In the genomic region with DNA sequence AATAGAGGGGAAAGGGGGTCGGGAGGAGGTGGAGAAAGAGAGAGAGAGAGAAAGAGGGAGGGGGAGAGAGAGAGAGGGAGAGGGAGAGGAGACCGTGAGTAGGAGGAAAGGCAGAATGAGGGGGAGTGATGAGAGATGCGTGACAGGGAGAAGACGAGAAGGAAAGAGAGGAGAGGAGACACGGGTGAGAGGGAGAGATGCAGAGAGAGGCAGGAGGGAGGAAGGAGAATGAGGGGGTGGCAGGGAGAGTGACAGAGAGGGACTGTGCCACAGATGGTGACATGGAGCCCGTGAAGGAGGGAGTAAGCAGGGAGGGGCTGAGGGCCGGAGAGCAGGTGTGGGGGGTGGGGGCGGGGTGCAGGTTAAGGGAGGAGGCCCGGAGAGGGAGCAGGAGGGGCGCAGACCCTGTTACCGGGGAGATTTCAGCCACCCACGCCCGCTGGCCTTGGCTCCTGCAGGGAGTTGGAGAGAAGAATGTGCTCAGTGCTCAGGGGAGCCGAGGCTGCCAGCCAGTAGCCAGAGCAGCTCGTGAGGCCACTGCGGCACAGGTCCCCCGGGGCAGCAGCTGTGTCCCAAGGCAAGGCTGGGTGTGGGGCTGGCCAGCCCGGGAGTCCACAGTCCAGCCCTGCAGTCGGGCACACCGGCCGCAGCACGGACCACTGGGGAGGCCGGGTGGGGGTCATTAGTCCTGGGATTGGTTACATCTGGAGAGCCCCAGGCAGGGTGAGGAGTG, we compare ENCODE assay signal across 10 cellular contexts. TPM values are rescaled to one million over a fixed set of nuclear protein-coding genes. Genes with fewer than 3 reads are reported as not detected.
DNase-seq lines count a peak whose midpoint lies in the region; ATAC-seq and TF ChIP-seq lines count a peak whose summit lies in the region.
"Had no signal": no experiment of that assay in that cellular context is flagged by ENCODE, and none has a peak within 500 bp of the region (broad histone marks: within the 10 kb centered on the region; RNA-seq: fewer than 3 reads in every experiment).

Gene SSTR3 (minus strand): TSS at position 304 of the 733 bp plus-strand sequence. CDS start 4,674 bp downstream, outside the sequence.

- H3K27me3 ChIP-seq in HUES6 (ENCODE audit: control insufficient read depth, insufficient read depth, low read length) (no peaks in the 10 kb centered on the region), PC-9 (ENCODE audit: insufficient read depth, low read depth) (no peaks in the 10 kb centered on the region)
- no peaks in the 10 kb centered on the region for H3K27me3 ChIP-seq in naive thymus-derived CD4-positive, alpha-beta T cell (ENCODE audit: control insufficient read depth in 2 of 2, insufficient read depth in 2 of 2, low read length in 2 of 2)

- H3K36me3 ChIP-seq in HUES6 (ENCODE audit: control insufficient read depth, insufficient read depth, low read length) (no peaks in the 10 kb centered on the region), PC-9 (ENCODE audit: low read depth) (no peaks in the 10 kb centered on the region)
- H3K36me3 ChIP-seq in naive thymus-derived CD4-positive, alpha-beta T cell (ENCODE audit: control insufficient read depth in 2 of 3, insufficient read depth in 3 of 3, low read length in 3 of 3), result peaks cover 0 to 15% (median 3%) of the 10 kb centered on the region in 3 experiments

- H3F3A ChIP-seq in PC-9 (ENCODE audit: insufficient read depth, low read depth), result peaks cover 3% of the 10 kb centered on the region; the same call in 1 of the 2 replicates

- CTCF ChIA-PET in naive thymus-derived CD4-positive, alpha-beta T cell (lab: Charles Lee), result interaction anchor here (0.7 kb wide), 1 partner anchor 13 kb away, joined by 3 read pairs; no protein-coding TSS in a partner anchor
- CTCF ChIA-PET in PC-9 (lab: Charles Lee), result interaction anchor here (0.6 kb wide), 1 partner anchor 15 kb away, joined by 4 read pairs; no protein-coding TSS in a partner anchor

- no peak for TF ChIP-seq CTCF in CD14-positive monocyte (IDR thresholded peaks at IDR 0.05)
- no peak for TF ChIP-seq CTCF in brain (conservative IDR thresholded peaks at IDR 0.05)
- no peak for TF ChIP-seq CTCF in PC-9 (conservative IDR thresholded peaks at IDR 0.05)

- BruUV-seq in PC-9 (replicated peaks; lab: Mats Ljungman, UMichigan), result no TSS peak

- no peak within 1 kb of the TSS for H3K9ac ChIP-seq in HUES6 (ENCODE audit: low read length)

- no peak within 1 kb of the TSS for H2AFZ ChIP-seq in PC-9

- H3K27ac ChIP-seq in HUES6 (ENCODE audit: low read depth, low read length), result no peak within 1 kb of the TSS
- H3K27ac ChIP-seq in naive thymus-derived CD4-positive, alpha-beta T cell (ENCODE audit: low read depth, low read length), result no peak within 1 kb of the TSS
- no peak within 1 kb of the TSS for H3K27ac ChIP-seq in PC-9

- no peak for ATAC-seq in naive thymus-derived CD4-positive, alpha-beta T cell
- no peak for ATAC-seq in GM21390 (IDR thresholded peaks at IDR 0.05; ENCODE audit: unreplicated experiment)

- no peaks in the 10 kb centered on the region for H3K9me3 ChIP-seq in HUES6 (ENCODE audit: control insufficient read depth, insufficient read depth, low read depth, low read length)
- no peaks in the 10 kb centered on the region for H3K9me3 ChIP-seq in naive thymus-derived CD4-positive, alpha-beta T cell (ENCODE audit: control insufficient read depth in 2 of 3, low read length in 3 of 3)
- no peaks in the 10 kb centered on the region for H3K9me3 ChIP-seq in PC-9 (ENCODE audit: insufficient read depth, low read depth)

- H3K27ac Mint-ChIP-seq in CD14-positive monocyte (peak within 1 kb of the TSS in 1 of 7 donors; percentile 23), brain (peak within 1 kb of the TSS in 4 of 5 experiments; percentile 60 to 78 (median 68))
- peak within 1 kb of the TSS in 7 of 9 donors; percentile 12 to 93 (median 78) for H3K27ac Mint-ChIP-seq in naive thymus-derived CD4-positive, alpha-beta T cell

- H3K9me3 Mint-ChIP-seq in CD14-positive monocyte (peaks cover 0 to 2% (median 0%) of the 10 kb centered on the region in 7 donors), brain (no peaks in the 10 kb centered on the region)
- H3K9me3 Mint-ChIP-seq in naive thymus-derived CD4-positive, alpha-beta T cell, result no peaks in the 10 kb centered on the region

- H3K27me3 Mint-ChIP-seq in CD14-positive monocyte (ENCODE audit: low read depth in 3 of 3) (peaks cover 0 to 5% (median 2%) of the 10 kb centered on the region in 3 donors), brain (peaks cover 6% of the 10 kb centered on the region)
- no peaks in the 10 kb centered on the region for H3K27me3 Mint-ChIP-seq in naive thymus-derived CD4-positive, alpha-beta T cell

- DNase-seq in CD14-positive monocyte (ENCODE audit: low spot score), result peak; percentile 36
- no peak for DNase-seq in naive thymus-derived CD4-positive, alpha-beta T cell
- no peak for DNase-seq in NCI-H2107 (lab: John Stamatoyannopoulos, UW)
- DNase-seq in PC-9, result no peak
- DNase-seq in ureter (ENCODE audit: low spot score), result no peak
- DNase-seq: EL, T-helper 9 cell had no signal

- 0 out of 2 replicates have a peak within 1 kb of the TSS, but pooled peaks have one; percentile 8 for H3K4me3 ChIP-seq in HUES6 (ENCODE audit: low read depth, low read length)
- H3K4me3 ChIP-seq in naive thymus-derived CD4-positive, alpha-beta T cell (ENCODE audit: low read length), result no peak within 1 kb of the TSS
- no peak within 1 kb of the TSS for H3K4me3 ChIP-seq in PC-9

- H3K36me3 Mint-ChIP-seq in CD14-positive monocyte, result no peaks in the 10 kb centered on the region
- H3K36me3 Mint-ChIP-seq in brain, result no peaks in the 10 kb centered on the region
- H3K36me3 Mint-ChIP-seq in naive thymus-derived CD4-positive, alpha-beta T cell, result peaks cover 0 to 25% (median 14%) of the 10 kb centered on the region in 5 donors

- no peak within 1 kb of the TSS for H3K4me3 Mint-ChIP-seq in CD14-positive monocyte
- peak within 1 kb of the TSS in 4 of 5 experiments; percentile 1 to 63 (median 22) for H3K4me3 Mint-ChIP-seq in brain
- peak within 1 kb of the TSS in 2 of 10 donors; percentile 10 to 61 for H3K4me3 Mint-ChIP-seq in naive thymus-derived CD4-positive, alpha-beta T cell

- H3K4me1 Mint-ChIP-seq in CD14-positive monocyte, result no peaks in the 10 kb centered on the region
- peaks cover 65% of the 10 kb centered on the region for H3K4me1 Mint-ChIP-seq in brain
- H3K4me1 Mint-ChIP-seq in naive thymus-derived CD4-positive, alpha-beta T cell, result peaks cover 31 to 85% (median 81%) of the 10 kb centered on the region in 7 donors

- H3K9me2 ChIP-seq in PC-9 (ENCODE audit: insufficient read depth), result no peaks in the 10 kb centered on the region

- H3K4me1 ChIP-seq in HUES6 (ENCODE audit: control insufficient read depth, insufficient read depth, low read length) (peaks cover 8% of the 10 kb centered on the region), PC-9 (replicated peaks; ENCODE audit: insufficient read depth) (no peaks in the 10 kb centered on the region)
- H3K4me1 ChIP-seq in naive thymus-derived CD4-positive, alpha-beta T cell (ENCODE audit: control insufficient read depth in 2 of 2, insufficient read depth in 2 of 2, low read length in 2 of 2), result peaks cover 3 to 37% of the 10 kb centered on the region in 2 donors

- no peaks in the 10 kb centered on the region for H3K79me2 ChIP-seq in PC-9 (ENCODE audit: low read depth)

- POLR2A ChIA-PET in naive thymus-derived CD4-positive, alpha-beta T cell (lab: Charles Lee), result interaction anchor here (22.1 kb wide), 1 partner anchor 20 kb away, joined by 278 read pairs; no protein-coding TSS in a partner anchor
- POLR2A ChIA-PET in PC-9 (lab: Charles Lee; ENCODE audit: unreplicated experiment), result no interaction called here

- H4K20me1 ChIP-seq in PC-9 (ENCODE audit: insufficient read depth), result no peaks in the 10 kb centered on the region

- H3K4me2 ChIP-seq in PC-9, result no peak within 1 kb of the TSS

- intact Hi-C loops in CD14-positive monocyte (cut with micrococcal nuclease), result no loop called here
- intact Hi-C loops in naive thymus-derived CD4-positive, alpha-beta T cell (cut with micrococcal nuclease), result no loop called here
- intact Hi-C loops in PC-9 (cut with micrococcal nuclease; ENCODE audit: unreplicated experiment), result no loop called here

RNA-seq across cellular contexts. Expression of gene SSTR3, which starts in this region (rescaled TPM):
- polyA plus RNA-seq in CD14-positive monocyte (not detected), brain (ENCODE audit: insufficient read depth, low read depth, low replicate concordance) (1.6 TPM)
- total RNA-seq in naive thymus-derived CD4-positive, alpha-beta T cell, result 10 to 100 TPM in 2 of 5 experiments, 1 to 10 TPM in 3; 3.9 to 30.4 (median 6.4) TPM
- polyA plus RNA-seq in naive thymus-derived CD4-positive, alpha-beta T cell, result 1 to 10 TPM; 5.8 to 9.5 TPM
- total RNA-seq in PC-9 (2021) (not detected in 2 replicates), ureter (not detected)

Comparison
In these comparisons a context has a peak if more than half of its experiments do, and no peak if none do; other contexts are left out.
1. Peak in DNase-seq in CD14-positive monocyte; RNA of the gene not detected or under 1 TPM.
2. H3K4me3 Mint-ChIP-seq: peak in brain (4 of 5); none in CD14-positive monocyte (0 of 2).